In the genomic region with DNA sequence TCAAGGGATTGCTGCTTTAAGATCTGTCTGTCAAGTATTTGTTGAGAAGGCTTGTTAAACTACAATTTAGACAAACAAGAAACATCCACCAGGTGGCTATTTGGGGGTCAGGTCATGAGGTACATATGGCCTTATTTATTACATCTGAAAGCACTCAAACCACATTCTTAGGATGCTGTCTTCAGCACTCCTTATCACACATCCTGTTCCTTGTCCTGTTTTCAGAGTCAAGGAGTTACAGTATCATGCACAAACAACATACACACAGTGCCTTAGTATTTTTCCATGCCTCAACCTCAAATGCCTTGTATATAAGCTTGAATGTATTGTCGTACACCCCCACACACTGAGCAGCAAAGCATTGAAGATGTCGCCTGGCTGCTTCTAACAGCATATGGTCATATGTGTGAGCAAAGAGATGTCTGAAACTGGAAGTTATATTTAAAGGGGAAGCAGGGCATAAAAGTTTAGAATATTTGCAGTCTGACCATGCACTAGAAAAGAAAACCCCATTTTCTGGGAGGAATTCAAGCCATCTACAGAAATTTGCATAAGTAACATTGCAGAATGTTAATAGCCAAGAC, we compare ENCODE assay signal across 21 cellular contexts.
"Had no signal": no experiment of that assay in that cellular context is flagged by ENCODE, and none has a peak within 500 bp of the region (broad histone marks: within the 10 kb centered on the region; RNA-seq: fewer than 3 reads in every experiment).

No MANE protein-coding gene starts in this region.

- H3K4me1 ChIP-seq: breast epithelium had no signal

- DNase-seq: activated B cell treated with CpG ODN at 0.5 μM for 24 hours; activated CD4-positive, alpha-beta T cell treated with anti-CD3 and anti-CD28 coated beads for 1 hour; activated CD4-positive, alpha-beta T cell treated with anti-CD3 and anti-CD28 coated beads, Interleukin-2, amount 10 ng/mL, durations not matched to agents 24 days and 14 days; activated CD4-positive, alpha-beta T cell treated with anti-CD3 and anti-CD28 coated beads, Interleukin-2, amount 50 U/mL, for 48 hours; activated CD8-positive, alpha-beta memory T cell treated with anti-CD3 and anti-CD28 coated beads, Interleukin-2, amount 10 ng/mL, durations not matched to agents 7 days and 5 days; activated effector memory CD4-positive, alpha-beta T cell treated with Interleukin-2 at 50 U/mL for 16 hours; activated naive CD4-positive, alpha-beta T cell; activated T-cell treated with anti-CD3 and anti-CD28 coated beads, Interleukin-2, amount 50 U/mL, for 24 hours; aorta; central memory CD4-positive, alpha-beta T cell; NCI-H1092; NCI-H1417; NCI-H1694; NCI-H2029 treated with DMSO at 0.1 percent for 48 hours; NCI-H510A treated with DMSO at 0.1 percent for 48 hours; SIG-M5; T-helper 17 cell; T-helper 9 cell had no signal

- H3K4me3 ChIP-seq: breast epithelium had no signal

- ATAC-seq: activated CD8-positive, alpha-beta memory T cell treated with anti-CD3 and anti-CD28 coated beads, Interleukin-2, amount 10 ng/mL, durations not matched to agents 7 days and 5 days; T-helper 17 cell had no signal

- H3K27ac ChIP-seq: breast epithelium had no signal

- H3K36me3 Mint-ChIP-seq: activated CD8-positive, alpha-beta memory T cell treated with anti-CD3 and anti-CD28 coated beads, Interleukin-2, amount 10 ng/mL, durations not matched to agents 7 days and 5 days; activated naive CD4-positive, alpha-beta T cell treated with anti-CD3 and anti-CD28 coated beads, Interleukin-2, amount 50 U/mL, for 24 hours had no signal

- H3K27ac Mint-ChIP-seq: activated B cell treated with CpG ODN at 0.5 μM for 24 hours; activated CD4-positive, alpha-beta T cell treated with anti-CD3 and anti-CD28 coated beads, Interleukin-2, amount 10 ng/mL, durations not matched to agents 24 days and 14 days; activated CD8-positive, alpha-beta memory T cell treated with anti-CD3 and anti-CD28 coated beads, Interleukin-2, amount 10 ng/mL, durations not matched to agents 7 days and 5 days; activated naive CD4-positive, alpha-beta T cell treated with anti-CD3 and anti-CD28 coated beads, Interleukin-2, amount 50 U/mL, for 24 hours; activated T-cell treated with anti-CD3 and anti-CD28 coated beads, Interleukin-2, amount 50 U/mL, for 24 hours; activated T-helper 1 cell treated with anti-CD3 and anti-CD28 coated beads, Interleukin-12 subunit alpha, Interleukin-12 subunit beta, Interleukin-2, Interleukin-4 antibody, amounts not matched to agents 30 ng/mL and 10 ng/mL and 1 ng/mL, durations not matched to agents 14 hours and 24 hours and 36 hours; T-helper 17 cell had no signal

- H3K27me3 ChIP-seq: breast epithelium had no signal

- H3K4me3 Mint-ChIP-seq: activated B cell treated with CpG ODN at 0.5 μM for 24 hours; activated CD4-positive, alpha-beta T cell treated with anti-CD3 and anti-CD28 coated beads, Interleukin-2, amount 10 ng/mL, durations not matched to agents 24 days and 14 days; activated CD8-positive, alpha-beta memory T cell treated with anti-CD3 and anti-CD28 coated beads, Interleukin-2, amount 10 ng/mL, durations not matched to agents 7 days and 5 days; activated naive CD4-positive, alpha-beta T cell treated with anti-CD3 and anti-CD28 coated beads, Interleukin-2, amount 50 U/mL, for 24 hours; activated T-cell treated with anti-CD3 and anti-CD28 coated beads, Interleukin-2, amount 50 U/mL, for 24 hours; activated T-helper 1 cell treated with anti-CD3 and anti-CD28 coated beads, Interleukin-12 subunit alpha, Interleukin-12 subunit beta, Interleukin-2, Interleukin-4 antibody, amounts not matched to agents 30 ng/mL and 10 ng/mL and 1 ng/mL, durations not matched to agents 14 hours and 24 hours and 36 hours; T-helper 17 cell had no signal

- H3K27me3 Mint-ChIP-seq: activated CD4-positive, alpha-beta T cell treated with anti-CD3 and anti-CD28 coated beads, Interleukin-2, amount 10 ng/mL, durations not matched to agents 24 days and 14 days; activated CD8-positive, alpha-beta memory T cell treated with anti-CD3 and anti-CD28 coated beads, Interleukin-2, amount 10 ng/mL, durations not matched to agents 7 days and 5 days; activated naive CD4-positive, alpha-beta T cell treated with anti-CD3 and anti-CD28 coated beads, Interleukin-2, amount 50 U/mL, for 24 hours; T-helper 17 cell had no signal

- H3K36me3 ChIP-seq: breast epithelium had no signal

- H3K4me1 Mint-ChIP-seq: activated B cell treated with CpG ODN at 0.5 μM for 24 hours; activated CD4-positive, alpha-beta T cell treated with anti-CD3 and anti-CD28 coated beads, Interleukin-2, amount 10 ng/mL, durations not matched to agents 24 days and 14 days; activated CD8-positive, alpha-beta memory T cell treated with anti-CD3 and anti-CD28 coated beads, Interleukin-2, amount 10 ng/mL, durations not matched to agents 7 days and 5 days; activated naive CD4-positive, alpha-beta T cell treated with anti-CD3 and anti-CD28 coated beads, Interleukin-2, amount 50 U/mL, for 24 hours; T-helper 17 cell had no signal
